Comparison of ENCODE assay signal across 9 cellular contexts in the genomic region with DNA sequence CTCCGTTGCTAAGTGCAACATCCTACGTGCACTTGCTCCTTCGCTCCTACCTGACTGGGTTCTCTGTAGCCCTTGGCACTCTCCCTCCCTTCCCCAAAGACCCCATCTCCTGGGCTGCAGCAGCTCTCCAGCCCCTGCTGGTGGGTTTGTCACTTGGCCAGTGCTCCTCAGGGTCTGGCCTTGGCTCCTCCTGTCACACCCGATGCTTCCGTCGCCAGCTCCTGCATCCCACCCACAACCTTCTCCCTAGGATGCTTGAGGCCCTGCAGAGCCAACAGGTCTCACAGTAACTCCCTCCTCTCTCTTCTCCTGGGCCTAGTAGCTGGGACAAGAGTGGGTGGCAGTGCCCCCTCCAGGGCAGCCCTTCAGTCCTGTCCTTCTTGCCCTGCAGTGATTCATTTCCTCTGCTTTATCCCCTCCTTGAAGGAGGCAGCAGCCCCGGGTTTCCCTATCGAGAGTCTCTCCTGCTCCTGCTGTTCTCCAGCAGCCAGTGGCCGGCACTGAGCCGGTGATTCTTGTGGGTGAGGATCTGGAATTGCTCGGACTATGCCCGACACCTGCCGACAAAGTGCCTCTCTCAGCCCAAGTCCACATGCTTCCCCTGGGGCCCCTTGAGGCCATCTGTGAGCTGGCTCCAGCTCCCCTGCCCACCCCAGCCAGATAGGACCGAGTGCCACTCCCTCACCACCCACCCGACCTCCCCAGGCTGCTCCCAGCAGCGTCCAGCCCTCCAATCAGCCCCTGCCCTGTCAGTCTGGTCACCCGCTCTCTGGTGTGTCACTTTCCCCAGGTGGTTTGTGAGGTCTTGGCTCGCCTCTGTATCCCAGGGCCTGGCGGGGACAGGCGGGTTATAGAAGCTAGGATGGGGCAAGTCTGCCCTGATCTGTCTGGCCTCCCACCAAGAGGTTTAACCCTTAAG. TPM values are rescaled to one million over a fixed set of nuclear protein-coding genes. Genes with fewer than 3 reads are reported as not detected.
DNase-seq lines count a peak whose midpoint lies in the region; ATAC-seq and TF ChIP-seq lines count a peak whose summit lies in the region.
"Had no signal": no experiment of that assay in that cellular context is flagged by ENCODE, and none has a peak within 500 bp of the region (broad histone marks: within the 10 kb centered on the region; RNA-seq: fewer than 3 reads in every experiment).

No MANE protein-coding gene starts in this region.

- H3K9me3 ChIP-seq in SJCRH30 (replicated peaks) (no peaks in the 10 kb centered on the region), smooth muscle cell (replicated peaks; ENCODE audit: low read depth) (no peaks in the 10 kb centered on the region), uterus (no peaks in the 10 kb centered on the region)
- H3K9me3 ChIP-seq: neutrophil had no signal

- peaks cover 62% of the 10 kb centered on the region for H4K20me1 ChIP-seq in smooth muscle cell (ENCODE audit: low read depth)

- peak; percentile 39 for ATAC-seq in foreskin keratinocyte

- H3K36me3 ChIP-seq in SJCRH30: peaks cover 8% of the 10 kb centered on the region
- H3K36me3 ChIP-seq in smooth muscle cell (ENCODE audit: low read depth): no peaks in the 10 kb centered on the region
- no peaks in the 10 kb centered on the region for H3K36me3 ChIP-seq in uterus

- peaks cover 15% of the 10 kb centered on the region for H3K4me1 Mint-ChIP-seq in activated T-cell treated with anti-CD3 and anti-CD28 coated beads, Interleukin-2, amount 50 U/mL, for 24 hours (ENCODE audit: low read depth)

- intact Hi-C loops in uterus (cut with DNase I; ENCODE audit: low total_unique reads): loop anchor here (10.0 kb wide), 2 partner anchors 231 to 321 kb away; no protein-coding TSS in a partner anchor

- no peak overlapping the region for H2AFZ ChIP-seq in smooth muscle cell (ENCODE audit: low read depth)

- WGBS in smooth muscle cell (ENCODE audit: low lambda C conversion rate): 47% methylated on average over 20 of the region's 20 CpGs

- H3K27ac ChIP-seq in SJCRH30: 0 out of 2 replicates have a peak overlapping the region, but pooled peaks have one; percentile 8
- no peak overlapping the region for H3K27ac ChIP-seq in foreskin keratinocyte
- H3K27ac ChIP-seq in smooth muscle cell (ENCODE audit: low read depth): peak overlapping the region; percentile 8
- no peak overlapping the region for H3K27ac ChIP-seq in uterus
- H3K27ac ChIP-seq: neutrophil had no signal

- peaks cover 44% of the 10 kb centered on the region for H3K4me1 ChIP-seq in SJCRH30
- no peaks in the 10 kb centered on the region for H3K4me1 ChIP-seq in foreskin keratinocyte
- peaks cover 14% of the 10 kb centered on the region for H3K4me1 ChIP-seq in smooth muscle cell (ENCODE audit: low read depth)
- H3K4me1 ChIP-seq in uterus: no peaks in the 10 kb centered on the region

- peak overlapping the region; percentile 71 for H3K27ac Mint-ChIP-seq in activated T-cell treated with anti-CD3 and anti-CD28 coated beads, Interleukin-2, amount 50 U/mL, for 24 hours

- DNase-seq in activated T-cell treated with anti-CD3 and anti-CD28 coated beads, Interleukin-2, amount 50 U/mL, for 24 hours: no peak
- DNase-seq in activated T-cell treated with anti-CD3 and anti-CD28 coated beads, Interleukin-2, amount 50 U/mL, for 1 hour: no peak
- DNase-seq in SJCRH30 (peak; percentile 55 to 62), foreskin keratinocyte (peak in 1 of 2 donors; percentile 28), smooth muscle cell (lab: John Stamatoyannopoulos, UW; ENCODE audit: unreplicated experiment) (no peak), uterus (no peak), middle frontal gyrus (ENCODE audit: extremely low spot score, low spot score) (no peak)
- no peak for DNase-seq in stimulated activated CD4-positive, alpha-beta T cell treated with anti-CD3 and anti-CD28 coated beads, Interleukin-2, amount 100 ng/mL, for 48 hours

- peak overlapping the region; percentile 49 for H3K4me2 ChIP-seq in smooth muscle cell

- no peak overlapping the region for H3K4me3 ChIP-seq in SJCRH30
- H3K4me3 ChIP-seq in smooth muscle cell: no peak overlapping the region
- H3K4me3 ChIP-seq in uterus: no peak overlapping the region

- no peaks in the 10 kb centered on the region for H3K9me3 Mint-ChIP-seq in activated T-cell treated with anti-CD3 and anti-CD28 coated beads, Interleukin-2, amount 50 U/mL, for 24 hours

- peaks cover 8% of the 10 kb centered on the region for H3K27me3 Mint-ChIP-seq in activated T-cell treated with anti-CD3 and anti-CD28 coated beads, Interleukin-2, amount 50 U/mL, for 24 hours

- H3K79me2 ChIP-seq in smooth muscle cell (ENCODE audit: low read depth): no peaks in the 10 kb centered on the region

- no peak overlapping the region for H3K9ac ChIP-seq in smooth muscle cell (ENCODE audit: low read depth)

- H3K36me3 Mint-ChIP-seq in activated T-cell treated with anti-CD3 and anti-CD28 coated beads, Interleukin-2, amount 50 U/mL, for 24 hours (ENCODE audit: low read depth): peaks cover 27% of the 10 kb centered on the region

- peak; percentile 41 for TF ChIP-seq CTCF in foreskin keratinocyte (conservative IDR thresholded peaks at IDR 0.05)
- TF ChIP-seq CTCF in smooth muscle cell (IDR thresholded peaks at IDR 0.05; ENCODE audit: borderline replicate concordance, insufficient read depth, poor library complexity, severe bottlenecking): no peak
- TF ChIP-seq CTCF in uterus (IDR thresholded peaks at IDR 0.05): no peak

- no peak for TF ChIP-seq POLR2A in uterus (IDR thresholded peaks at IDR 0.05)

- H3K4me3 Mint-ChIP-seq in activated T-cell treated with anti-CD3 and anti-CD28 coated beads, Interleukin-2, amount 50 U/mL, for 24 hours: no peak overlapping the region

- H3K27me3 ChIP-seq in SJCRH30 (no peaks in the 10 kb centered on the region), foreskin keratinocyte (no peaks in the 10 kb centered on the region), smooth muscle cell (ENCODE audit: low read depth) (no peaks in the 10 kb centered on the region), uterus (no peaks in the 10 kb centered on the region)

- peaks cover 4% of the 10 kb centered on the region for H3F3A ChIP-seq in smooth muscle cell (ENCODE audit: low read depth)

RNA-seq across cellular contexts. Expression of a gene that starts 3.8 kb away (rescaled TPM):
- not detected in 2 replicates for total RNA-seq in SJCRH30 (2014; rRNA removed; shearing (Covaris generic))
- not detected in 2 replicates for total RNA-seq in foreskin keratinocyte
- polyA plus RNA-seq in foreskin keratinocyte: not detected in 2 replicates
- not detected in 2 replicates for total RNA-seq in smooth muscle cell
- polyA plus RNA-seq in smooth muscle cell: 0.37 TPM in 1 of 2 replicates, not detected in the other
- not detected for total RNA-seq in uterus

RNA-seq across cellular contexts. Expression of a gene that starts 17.1 kb away (rescaled TPM):
- total RNA-seq in SJCRH30 (2014; rRNA removed; shearing (Covaris generic)): 196 and 233 TPM in 2 replicates
- 209 and 212 TPM in 2 replicates for total RNA-seq in foreskin keratinocyte
- polyA plus RNA-seq in foreskin keratinocyte: 285 and 287 TPM in 2 replicates
- 62.6 and 74.1 TPM in 2 replicates for total RNA-seq in smooth muscle cell
- polyA plus RNA-seq in smooth muscle cell: 94.0 and 118 TPM in 2 replicates
- total RNA-seq in uterus: 10 to 100 TPM; 20.0 to 79.2 (median 67.4) TPM

Comparison
In these comparisons a context has a peak if more than half of its experiments do, and no peak if none do; other contexts are left out.
1. DNase-seq: peak in SJCRH30 (2 of 2); none in activated T-cell treated with anti-CD3 and anti-CD28 coated beads, Interleukin-2, amount 50 U/mL, for 24 hours (single experiment), activated T-cell treated with anti-CD3 and anti-CD28 coated beads, Interleukin-2, amount 50 U/mL, for 1 hour (single experiment), smooth muscle cell (single experiment), uterus (0 of 2), middle frontal gyrus (single experiment) and stimulated activated CD4-positive, alpha-beta T cell treated with anti-CD3 and anti-CD28 coated beads, Interleukin-2, amount 100 ng/mL, for 48 hours (0 of 2).
2. H3K27ac ChIP-seq: peak in SJCRH30 (single experiment) and smooth muscle cell (single experiment); none in foreskin keratinocyte (single experiment) and uterus (0 of 2).